Comparison of ENCODE assay signal across 1 cellular context in the genomic region with DNA sequence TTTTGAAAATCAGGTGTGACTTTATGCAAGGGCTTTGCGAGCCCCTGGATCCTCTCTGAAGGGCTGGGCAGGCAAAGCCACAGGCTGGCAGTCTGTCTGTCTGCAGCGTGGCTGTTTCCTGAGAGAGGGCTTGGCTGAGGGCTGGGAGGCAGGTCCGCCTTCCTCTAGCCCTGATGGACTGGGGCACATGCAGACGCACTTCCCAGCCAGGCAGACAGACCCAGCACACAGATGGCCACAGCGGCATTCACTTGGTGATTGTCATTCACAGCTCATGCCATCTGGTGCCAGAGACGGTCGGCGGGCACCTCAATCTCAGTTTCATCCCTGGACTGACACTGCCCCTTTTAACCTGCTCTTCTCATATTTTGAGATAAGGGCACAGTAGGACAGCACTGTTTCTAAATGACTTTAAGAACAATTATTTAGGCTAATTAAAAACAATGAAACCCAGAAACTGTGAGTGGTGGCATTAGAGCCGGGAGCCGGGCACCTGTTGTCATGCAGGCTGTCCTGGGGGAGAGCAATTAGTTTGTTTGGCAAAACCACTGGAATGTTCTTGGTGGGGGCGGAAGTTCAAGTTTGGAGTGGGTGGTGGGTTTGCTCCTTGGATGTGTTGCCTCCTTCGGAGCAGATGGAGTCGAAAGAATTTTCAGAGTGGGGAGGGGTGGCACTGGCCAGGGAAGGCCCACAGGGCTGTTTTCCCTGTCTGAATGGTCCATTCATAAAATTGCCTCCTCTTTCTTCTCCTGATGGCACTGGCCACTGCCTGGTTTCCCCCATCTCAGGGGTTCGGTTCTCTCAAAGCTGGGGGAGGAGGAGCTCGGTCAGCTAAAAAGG.
TF ChIP-seq lines count a peak whose summit lies in the region.

No MANE protein-coding gene starts in this region.

TF ChIP-seq in GM12878, 131 proteins besides CTCF, POLR2A, EP300 and RAD21 (continued from another document):
- TF ChIP-seq, protein P1, sequence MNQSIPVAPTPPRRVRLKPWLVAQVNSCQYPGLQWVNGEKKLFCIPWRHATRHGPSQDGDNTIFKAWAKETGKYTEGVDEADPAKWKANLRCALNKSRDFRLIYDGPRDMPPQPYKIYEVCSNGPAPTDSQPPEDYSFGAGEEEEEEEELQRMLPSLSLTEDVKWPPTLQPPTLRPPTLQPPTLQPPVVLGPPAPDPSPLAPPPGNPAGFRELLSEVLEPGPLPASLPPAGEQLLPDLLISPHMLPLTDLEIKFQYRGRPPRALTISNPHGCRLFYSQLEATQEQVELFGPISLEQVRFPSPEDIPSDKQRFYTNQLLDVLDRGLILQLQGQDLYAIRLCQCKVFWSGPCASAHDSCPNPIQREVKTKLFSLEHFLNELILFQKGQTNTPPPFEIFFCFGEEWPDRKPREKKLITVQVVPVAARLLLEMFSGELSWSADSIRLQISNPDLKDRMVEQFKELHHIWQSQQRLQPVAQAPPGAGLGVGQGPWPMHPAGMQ (IDR thresholded peaks at IDR 0.05; ENCODE audit: borderline replicate concordance) = no peak
- TF ChIP-seq SUZ12 (IDR thresholded peaks at IDR 0.05; ENCODE audit: unreplicated experiment) = no peak
- no peak for TF ChIP-seq TBL1XR1 (IDR thresholded peaks at IDR 0.05; ENCODE audit: low read depth, low read length)
- TF ChIP-seq CHD4 (IDR thresholded peaks at IDR 0.05) = no peak
- TF ChIP-seq, protein P2, sequence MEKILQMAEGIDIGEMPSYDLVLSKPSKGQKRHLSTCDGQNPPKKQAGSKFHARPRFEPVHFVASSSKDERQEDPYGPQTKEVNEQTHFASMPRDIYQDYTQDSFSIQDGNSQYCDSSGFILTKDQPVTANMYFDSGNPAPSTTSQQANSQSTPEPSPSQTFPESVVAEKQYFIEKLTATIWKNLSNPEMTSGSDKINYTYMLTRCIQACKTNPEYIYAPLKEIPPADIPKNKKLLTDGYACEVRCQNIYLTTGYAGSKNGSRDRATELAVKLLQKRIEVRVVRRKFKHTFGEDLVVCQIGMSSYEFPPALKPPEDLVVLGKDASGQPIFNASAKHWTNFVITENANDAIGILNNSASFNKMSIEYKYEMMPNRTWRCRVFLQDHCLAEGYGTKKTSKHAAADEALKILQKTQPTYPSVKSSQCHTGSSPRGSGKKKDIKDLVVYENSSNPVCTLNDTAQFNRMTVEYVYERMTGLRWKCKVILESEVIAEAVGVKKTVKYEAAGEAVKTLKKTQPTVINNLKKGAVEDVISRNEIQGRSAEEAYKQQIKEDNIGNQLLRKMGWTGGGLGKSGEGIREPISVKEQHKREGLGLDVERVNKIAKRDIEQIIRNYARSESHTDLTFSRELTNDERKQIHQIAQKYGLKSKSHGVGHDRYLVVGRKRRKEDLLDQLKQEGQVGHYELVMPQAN (conservative IDR thresholded peaks at IDR 0.05) = no peak
- no peak for TF ChIP-seq POLR2AphosphoS5 (IDR thresholded peaks at IDR 0.05; ENCODE audit: low read length)
- TF ChIP-seq SIN3A (IDR thresholded peaks at IDR 0.05; ENCODE audit: low read depth, low read length) = no peak
- TF ChIP-seq NR2C2 (IDR thresholded peaks at IDR 0.05; ENCODE audit: borderline replicate concordance, control insufficient read depth, insufficient read length, low read depth) = no peak
- no peak for TF ChIP-seq MTA3 (IDR thresholded peaks at IDR 0.05; ENCODE audit: borderline replicate concordance, low read length)
- TF ChIP-seq YBX1 (IDR thresholded peaks at IDR 0.05) = no peak
